1 cellular context compared by ENCODE assay signal in the genomic region with DNA sequence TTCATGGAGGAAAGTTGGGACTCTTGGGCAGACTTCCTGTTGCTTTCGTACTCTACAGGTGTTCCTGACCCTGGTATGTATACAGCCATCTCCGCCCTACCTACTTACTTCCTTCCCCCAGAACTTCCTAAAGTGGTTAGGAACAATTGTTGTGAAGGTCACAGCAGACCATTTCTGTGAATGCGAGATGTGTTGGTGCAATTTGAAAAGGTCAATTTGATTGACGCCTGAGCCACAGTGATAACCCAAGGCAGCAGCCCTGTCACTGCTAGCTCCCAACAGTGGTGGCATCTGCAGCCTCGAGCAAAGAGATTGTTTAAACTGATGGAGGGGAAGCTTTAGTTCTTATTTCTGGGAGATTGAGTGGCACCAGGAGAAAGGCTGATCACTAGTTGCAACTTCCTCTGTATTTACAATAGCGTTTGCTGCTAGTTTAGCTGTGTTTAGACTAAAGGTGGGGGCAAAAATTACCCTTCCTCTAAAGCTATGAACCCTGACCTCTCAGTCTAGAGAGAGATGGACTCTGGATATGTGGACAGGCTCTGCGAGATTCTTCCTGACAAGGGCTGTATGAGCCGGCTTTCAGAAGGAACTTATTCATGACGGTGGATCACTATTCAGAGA.
A peak's percentile ranks its signal among the peaks of the same experiment; 100 is the strongest.
TF ChIP-seq lines count a peak whose summit lies in the region.

No MANE protein-coding gene starts in this region.

TF ChIP-seq in HepG2, 621 proteins besides CTCF, POLR2A, EP300 and RAD21 (continued from another document and continues in another):
- no peak for TF ChIP-seq ZBTB40 (IDR thresholded peaks at IDR 0.05)
- no peak for TF ChIP-seq ZBTB40 (CRISPR knock-in tag; IDR thresholded peaks at IDR 0.05)
- TF ChIP-seq, protein P1, sequence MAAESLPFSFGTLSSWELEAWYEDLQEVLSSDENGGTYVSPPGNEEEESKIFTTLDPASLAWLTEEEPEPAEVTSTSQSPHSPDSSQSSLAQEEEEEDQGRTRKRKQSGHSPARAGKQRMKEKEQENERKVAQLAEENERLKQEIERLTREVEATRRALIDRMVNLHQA (CRISPR knock-in tag; IDR thresholded peaks at IDR 0.05): no peak; the same call in 1 of the 2 replicates
- peak; percentile 26; the same call in 1 of the 2 replicates for TF ChIP-seq ZNF121 (CRISPR knock-in tag; IDR thresholded peaks at IDR 0.05)
- no peak for TF ChIP-seq SATB2 (CRISPR knock-in tag; IDR thresholded peaks at IDR 0.05)
- no peak for TF ChIP-seq SMYD3 (CRISPR knock-in tag; IDR thresholded peaks at IDR 0.05)
- TF ChIP-seq PRDM4 (CRISPR knock-in tag; IDR thresholded peaks at IDR 0.05; ENCODE audit: borderline replicate concordance): 0 out of 2 replicates have a peak, but pooled peaks have one; percentile 75
- TF ChIP-seq PAWR (CRISPR knock-in tag; IDR thresholded peaks at IDR 0.05; ENCODE audit: borderline replicate concordance): no peak
- TF ChIP-seq GATA4 (IDR thresholded peaks at IDR 0.05; ENCODE audit: borderline replicate concordance, low read depth): peak; percentile 48; the same call in 1 of the 2 replicates
- TF ChIP-seq KLF11 (CRISPR knock-in tag; IDR thresholded peaks at IDR 0.05): 0 out of 2 replicates have a peak, but pooled peaks have one; percentile 61
- TF ChIP-seq HNRNPUL1 (IDR thresholded peaks at IDR 0.05; ENCODE audit: low read depth, low read length): no peak
- TF ChIP-seq MED1 (CRISPR knock-in tag; IDR thresholded peaks at IDR 0.05): peak; percentile 97
- TF ChIP-seq, protein P2, sequence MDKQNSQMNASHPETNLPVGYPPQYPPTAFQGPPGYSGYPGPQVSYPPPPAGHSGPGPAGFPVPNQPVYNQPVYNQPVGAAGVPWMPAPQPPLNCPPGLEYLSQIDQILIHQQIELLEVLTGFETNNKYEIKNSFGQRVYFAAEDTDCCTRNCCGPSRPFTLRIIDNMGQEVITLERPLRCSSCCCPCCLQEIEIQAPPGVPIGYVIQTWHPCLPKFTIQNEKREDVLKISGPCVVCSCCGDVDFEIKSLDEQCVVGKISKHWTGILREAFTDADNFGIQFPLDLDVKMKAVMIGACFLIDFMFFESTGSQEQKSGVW (CRISPR knock-in tag; IDR thresholded peaks at IDR 0.05; ENCODE audit: borderline replicate concordance): no peak; the same call in 1 of the 2 replicates
- TF ChIP-seq ZNF496 (CRISPR knock-in tag; IDR thresholded peaks at IDR 0.05; ENCODE audit: insufficient replicate concordance): no peak
- TF ChIP-seq, protein P3, sequence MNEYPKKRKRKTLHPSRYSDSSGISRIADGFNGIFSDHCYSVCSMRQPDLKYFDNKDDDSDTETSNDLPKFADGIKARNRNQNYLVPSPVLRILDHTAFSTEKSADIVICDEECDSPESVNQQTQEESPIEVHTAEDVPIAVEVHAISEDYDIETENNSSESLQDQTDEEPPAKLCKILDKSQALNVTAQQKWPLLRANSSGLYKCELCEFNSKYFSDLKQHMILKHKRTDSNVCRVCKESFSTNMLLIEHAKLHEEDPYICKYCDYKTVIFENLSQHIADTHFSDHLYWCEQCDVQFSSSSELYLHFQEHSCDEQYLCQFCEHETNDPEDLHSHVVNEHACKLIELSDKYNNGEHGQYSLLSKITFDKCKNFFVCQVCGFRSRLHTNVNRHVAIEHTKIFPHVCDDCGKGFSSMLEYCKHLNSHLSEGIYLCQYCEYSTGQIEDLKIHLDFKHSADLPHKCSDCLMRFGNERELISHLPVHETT (CRISPR knock-in tag; conservative IDR thresholded peaks at IDR 0.05): no peak
- peak; percentile 52; the same call in 1 of the 2 replicates for TF ChIP-seq TRIM24 (CRISPR knock-in tag; IDR thresholded peaks at IDR 0.05)
- peak; percentile 93 for TF ChIP-seq GFI1 (CRISPR knock-in tag; IDR thresholded peaks at IDR 0.05; ENCODE audit: borderline replicate concordance)
- no peak for TF ChIP-seq ZNF24 (IDR thresholded peaks at IDR 0.05)
- TF ChIP-seq NR2F1 (CRISPR knock-in tag; IDR thresholded peaks at IDR 0.05): peak; percentile 83 to 86; a peak in 3 of 4 replicates
- no peak for TF ChIP-seq EHMT2 (IDR thresholded peaks at IDR 0.05; ENCODE audit: borderline replicate concordance, low read depth, low read length)
- no peak for TF ChIP-seq TOPORS (CRISPR knock-in tag; IDR thresholded peaks at IDR 0.05)
- TF ChIP-seq, protein P4, sequence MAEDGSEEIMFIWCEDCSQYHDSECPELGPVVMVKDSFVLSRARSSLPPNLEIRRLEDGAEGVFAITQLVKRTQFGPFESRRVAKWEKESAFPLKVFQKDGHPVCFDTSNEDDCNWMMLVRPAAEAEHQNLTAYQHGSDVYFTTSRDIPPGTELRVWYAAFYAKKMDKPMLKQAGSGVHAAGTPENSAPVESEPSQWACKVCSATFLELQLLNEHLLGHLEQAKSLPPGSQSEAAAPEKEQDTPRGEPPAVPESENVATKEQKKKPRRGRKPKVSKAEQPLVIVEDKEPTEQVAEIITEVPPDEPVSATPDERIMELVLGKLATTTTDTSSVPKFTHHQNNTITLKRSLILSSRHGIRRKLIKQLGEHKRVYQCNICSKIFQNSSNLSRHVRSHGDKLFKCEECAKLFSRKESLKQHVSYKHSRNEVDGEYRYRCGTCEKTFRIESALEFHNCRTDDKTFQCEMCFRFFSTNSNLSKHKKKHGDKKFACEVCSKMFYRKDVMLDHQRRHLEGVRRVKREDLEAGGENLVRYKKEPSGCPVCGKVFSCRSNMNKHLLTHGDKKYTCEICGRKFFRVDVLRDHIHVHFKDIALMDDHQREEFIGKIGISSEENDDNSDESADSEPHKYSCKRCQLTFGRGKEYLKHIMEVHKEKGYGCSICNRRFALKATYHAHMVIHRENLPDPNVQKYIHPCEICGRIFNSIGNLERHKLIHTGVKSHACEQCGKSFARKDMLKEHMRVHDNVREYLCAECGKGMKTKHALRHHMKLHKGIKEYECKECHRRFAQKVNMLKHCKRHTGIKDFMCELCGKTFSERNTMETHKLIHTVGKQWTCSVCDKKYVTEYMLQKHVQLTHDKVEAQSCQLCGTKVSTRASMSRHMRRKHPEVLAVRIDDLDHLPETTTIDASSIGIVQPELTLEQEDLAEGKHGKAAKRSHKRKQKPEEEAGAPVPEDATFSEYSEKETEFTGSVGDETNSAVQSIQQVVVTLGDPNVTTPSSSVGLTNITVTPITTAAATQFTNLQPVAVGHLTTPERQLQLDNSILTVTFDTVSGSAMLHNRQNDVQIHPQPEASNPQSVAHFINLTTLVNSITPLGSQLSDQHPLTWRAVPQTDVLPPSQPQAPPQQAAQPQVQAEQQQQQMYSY (CRISPR knock-in tag; IDR thresholded peaks at IDR 0.05): no peak
- no peak for TF ChIP-seq BHLHE40 (IDR thresholded peaks at IDR 0.05; ENCODE audit: low read length)
- peak; percentile 42 for TF ChIP-seq IKZF5 (CRISPR knock-in tag; IDR thresholded peaks at IDR 0.05)
- TF ChIP-seq ZNF703 (CRISPR knock-in tag; IDR thresholded peaks at IDR 0.05; ENCODE audit: borderline replicate concordance): no peak
- TF ChIP-seq TRAFD1 (CRISPR knock-in tag; IDR thresholded peaks at IDR 0.05; ENCODE audit: borderline replicate concordance): peak; percentile 34; the same call in 1 of the 2 replicates
- no peak for TF ChIP-seq ONECUT2 (CRISPR knock-in tag; IDR thresholded peaks at IDR 0.05)
